Comparison of ENCODE assay signal across 8 cellular contexts in the genomic region with DNA sequence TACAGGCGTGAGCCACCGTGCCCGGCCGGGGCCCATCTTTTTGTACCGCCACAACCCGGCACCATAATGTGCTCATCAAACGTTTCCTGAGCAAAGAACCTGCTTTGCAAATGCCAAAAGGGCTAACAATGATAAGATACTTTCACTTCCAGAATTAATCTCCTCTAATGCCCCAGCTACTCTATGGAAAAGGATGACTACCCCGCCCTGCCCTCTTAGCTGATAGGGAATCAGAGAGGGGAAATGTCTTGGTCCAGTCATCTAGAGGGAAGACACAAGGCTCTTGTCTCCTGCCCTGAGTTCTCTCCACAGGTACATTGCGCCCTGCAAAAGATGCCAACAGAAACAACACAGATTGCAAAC. TPM values are rescaled to one million over a fixed set of nuclear protein-coding genes. Genes with fewer than 3 reads are reported as not detected.
DNase-seq lines count a peak whose midpoint lies in the region; ATAC-seq and TF ChIP-seq lines count a peak whose summit lies in the region.

No MANE protein-coding gene starts in this region.

- POLR2A ChIA-PET in CD4-positive, alpha-beta memory T cell (lab: Charles Lee; ENCODE audit: partially characterized antibody) = interaction anchor here (0.6 kb wide), 1 partner anchor 216 kb away, joined by 3 read pairs; no protein-coding TSS in a partner anchor

- H2AFZ ChIP-seq in Karpas-422 (ENCODE audit: low read length) (peak overlapping the region; percentile 88), neural progenitor cell (replicated peaks) (peak overlapping the region; percentile 97)

- intact Hi-C loops in CD4-positive, alpha-beta memory T cell (cut with micrococcal nuclease) = loop anchor here (2.0 to 5.0 kb wide), 2 partner anchors 22 to 231 kb away; a partner anchor contains a TSS

- peak in 2 of 5 donors; percentile 5 to 42 for DNase-seq in CD4-positive, alpha-beta memory T cell
- DNase-seq in Karpas-422 = no peak
- no peak for DNase-seq in coronary artery (ENCODE audit: low spot score)
- DNase-seq in neural progenitor cell (ENCODE audit: low spot score) = no peak
- no peak for DNase-seq in DMS 273 (lab: John Stamatoyannopoulos, UW; ENCODE audit: unreplicated experiment)
- DNase-seq in GOT3 (lab: John Stamatoyannopoulos, UW) = no peak
- no peak for DNase-seq in GF-D8 (lab: John Stamatoyannopoulos, UW)

- no peak for TF ChIP-seq CTCF in coronary artery (IDR thresholded peaks at IDR 0.05)
- TF ChIP-seq CTCF in neural progenitor cell (IDR thresholded peaks at IDR 0.05) = no peak

- H3K27me3 ChIP-seq in CD4-positive, alpha-beta memory T cell (ENCODE audit: insufficient read depth, low read length) = no peaks in the 10 kb centered on the region
- no peaks in the 10 kb centered on the region for H3K27me3 ChIP-seq in Karpas-422 (ENCODE audit: low read length)
- no peaks in the 10 kb centered on the region for H3K27me3 ChIP-seq in neural progenitor cell

- no peak for ATAC-seq in GM19397 (IDR thresholded peaks at IDR 0.05; ENCODE audit: unreplicated experiment)

- peak overlapping the region; percentile 69 for H3K9ac ChIP-seq in Karpas-422 (ENCODE audit: low read length)
- no peak overlapping the region for H3K9ac ChIP-seq in neural progenitor cell

- no peaks in the 10 kb centered on the region for H3K9me3 Mint-ChIP-seq in CD4-positive, alpha-beta memory T cell
- no peaks in the 10 kb centered on the region for H3K9me3 Mint-ChIP-seq in neural progenitor cell

- no peaks in the 10 kb centered on the region for H3K9me3 ChIP-seq in CD4-positive, alpha-beta memory T cell (ENCODE audit: control insufficient read depth in 1 of 2, low read length in 2 of 2)
- H3K9me3 ChIP-seq in Karpas-422 (ENCODE audit: low read length) (no peaks in the 10 kb centered on the region), neural progenitor cell (ENCODE audit: low read depth) (no peaks in the 10 kb centered on the region)

- H3K79me2 ChIP-seq in Karpas-422 (ENCODE audit: low read length) (no peaks in the 10 kb centered on the region), neural progenitor cell (ENCODE audit: low read depth) (no peaks in the 10 kb centered on the region)

- H3K36me3 Mint-ChIP-seq in CD4-positive, alpha-beta memory T cell = peaks cover 2 to 5% of the 10 kb centered on the region in 2 donors
- peaks cover 4% of the 10 kb centered on the region for H3K36me3 Mint-ChIP-seq in neural progenitor cell

- peak overlapping the region; percentile 41 to 91 for H3K4me3 ChIP-seq in CD4-positive, alpha-beta memory T cell (ENCODE audit: low read length in 2 of 2)
- H3K4me3 ChIP-seq in Karpas-422 (ENCODE audit: low read length) (peak overlapping the region; percentile 78), coronary artery (peak overlapping the region; percentile 95), neural progenitor cell (peak overlapping the region; percentile 75)

- H3K4me2 ChIP-seq in Karpas-422 (ENCODE audit: low read depth, low read length, poor library complexity, severe bottlenecking) (peak overlapping the region; percentile 94), neural progenitor cell (peak overlapping the region; percentile 89)

- peak overlapping the region; percentile 24 to 92 (median 89) for H3K27ac Mint-ChIP-seq in CD4-positive, alpha-beta memory T cell
- H3K27ac Mint-ChIP-seq in neural progenitor cell = peak overlapping the region; percentile 46

- CTCF ChIA-PET in CD4-positive, alpha-beta memory T cell (lab: Charles Lee; ENCODE audit: partially characterized antibody) = no interaction called here

- H3K4me3 Mint-ChIP-seq in CD4-positive, alpha-beta memory T cell = peak overlapping the region; percentile 85 to 96 (median 92)
- H3K4me3 Mint-ChIP-seq in neural progenitor cell = peak overlapping the region; percentile 93

- no peaks in the 10 kb centered on the region for H3K27me3 Mint-ChIP-seq in CD4-positive, alpha-beta memory T cell
- peaks cover 3% of the 10 kb centered on the region for H3K27me3 Mint-ChIP-seq in neural progenitor cell (ENCODE audit: insufficient read depth, low read depth)

- no peaks in the 10 kb centered on the region for H3K9me2 ChIP-seq in Karpas-422 (replicated peaks; ENCODE audit: insufficient read depth, low read length)

- peak overlapping the region; percentile 27 for H3K27ac ChIP-seq in CD4-positive, alpha-beta memory T cell (ENCODE audit: low read depth, low read length)
- H3K27ac ChIP-seq in Karpas-422 (ENCODE audit: low read length) = no peak overlapping the region
- H3K27ac ChIP-seq in coronary artery = peak overlapping the region in 1 of 2 donors; percentile 78
- H3K27ac ChIP-seq in neural progenitor cell = no peak overlapping the region

- no peaks in the 10 kb centered on the region for H3K36me3 ChIP-seq in CD4-positive, alpha-beta memory T cell (ENCODE audit: insufficient read depth, low read length)
- no peaks in the 10 kb centered on the region for H3K36me3 ChIP-seq in Karpas-422 (ENCODE audit: insufficient read depth, low read length)
- no peaks in the 10 kb centered on the region for H3K36me3 ChIP-seq in neural progenitor cell

- peaks cover 9% of the 10 kb centered on the region for H3F3A ChIP-seq in neural progenitor cell (ENCODE audit: low read depth)

- peaks cover 13% of the 10 kb centered on the region for H3K4me1 ChIP-seq in CD4-positive, alpha-beta memory T cell (ENCODE audit: insufficient read depth, low read length)
- H3K4me1 ChIP-seq in Karpas-422 (ENCODE audit: low read length) (peaks cover 6% of the 10 kb centered on the region), neural progenitor cell (no peaks in the 10 kb centered on the region)

- H3K4me1 Mint-ChIP-seq in CD4-positive, alpha-beta memory T cell = peaks cover 8 to 26% (median 18%) of the 10 kb centered on the region in 4 donors
- H3K4me1 Mint-ChIP-seq in neural progenitor cell = peaks cover 7% of the 10 kb centered on the region

- H4K20me1 ChIP-seq in Karpas-422 (ENCODE audit: insufficient read depth, low read depth, low read length) = no peaks in the 10 kb centered on the region
- H4K20me1 ChIP-seq in neural progenitor cell (ENCODE audit: low read depth) = no peaks in the 10 kb centered on the region

RNA-seq across cellular contexts. Expression of a gene that starts 0.6 kb away (rescaled TPM):
- 1 to 10 TPM; 6.4 to 7.8 TPM for total RNA-seq in CD4-positive, alpha-beta memory T cell
- polyA plus RNA-seq in CD4-positive, alpha-beta memory T cell = 10 to 100 TPM; 10.1 to 15.6 TPM
- total RNA-seq in Karpas-422 (2014; rRNA removed; shearing (Covaris generic); ENCODE audit: low replicate concordance) = 0.97 and 1.1 TPM in 2 replicates
- total RNA-seq in neural progenitor cell (ENCODE audit: low replicate concordance) = 9.4 and 16.0 TPM in 2 replicates

RNA-seq across cellular contexts. Expression of a gene that starts 22.0 kb away (rescaled TPM):
- 1 to 10 TPM; 2.5 to 2.7 TPM for total RNA-seq in CD4-positive, alpha-beta memory T cell
- 1 to 10 TPM; 8.5 to 8.8 TPM for polyA plus RNA-seq in CD4-positive, alpha-beta memory T cell
- total RNA-seq in Karpas-422 (2014; rRNA removed; shearing (Covaris generic); ENCODE audit: low replicate concordance) = 0.71 TPM in 1 of 2 replicates, not detected in the other
- total RNA-seq in neural progenitor cell (ENCODE audit: low replicate concordance) = 1.6 and 2.2 TPM in 2 replicates

RNA-seq across cellular contexts. Expression of a gene that starts 54.6 kb away (rescaled TPM):
- total RNA-seq in CD4-positive, alpha-beta memory T cell = 1 to 10 TPM; 7.9 to 9.0 TPM
- polyA plus RNA-seq in CD4-positive, alpha-beta memory T cell = 10 to 100 TPM in 1 of 2 donors, 1 to 10 TPM in 1; 5.7 to 13.1 TPM
- total RNA-seq in Karpas-422 (2014; rRNA removed; shearing (Covaris generic); ENCODE audit: low replicate concordance) = 15.0 and 29.5 TPM in 2 replicates
- 10.5 and 25.4 TPM in 2 replicates for total RNA-seq in neural progenitor cell (ENCODE audit: low replicate concordance)
